23 cellular contexts compared by ENCODE assay signal in genomic region chr3:127254001-127254400, GRCh38. TPM values are rescaled to one million over a fixed set of nuclear protein-coding genes. Genes with fewer than 3 reads are reported as not detected.
DNase-seq lines count a peak whose midpoint lies in the region; ATAC-seq and TF ChIP-seq lines count a peak whose summit lies in the region.
"Had no signal": no experiment of that assay in that cellular context is flagged by ENCODE, and none has a peak within 500 bp of the region (broad histone marks: within the 10 kb centered on the region; RNA-seq: fewer than 3 reads in every experiment).

No MANE protein-coding gene starts in this region.

- no peak overlapping the region for H4K91ac ChIP-seq in trophoblast cell (ENCODE audit: low read depth, low read length)

- H2AK5ac ChIP-seq in trophoblast cell (ENCODE audit: low read length): no peak overlapping the region

- H3K27me3 ChIP-seq in lung (ENCODE audit: control insufficient read depth, insufficient read depth) (no peaks in the 10 kb centered on the region), trophoblast cell (ENCODE audit: insufficient read depth, low read length) (no peaks in the 10 kb centered on the region)
- H3K27me3 ChIP-seq: BE2C had no signal

- no peaks in the 10 kb centered on the region for H3K9me3 ChIP-seq in lung (ENCODE audit: control insufficient read depth in 2 of 2, insufficient read depth in 1 of 2, low read length in 1 of 2)
- H3K9me3 ChIP-seq in trophoblast cell (ENCODE audit: insufficient read depth, low read depth, low read length): peaks cover 26% of the 10 kb centered on the region
- H3K9me3 ChIP-seq: BE2C had no signal

- no peak overlapping the region for H3K4me2 ChIP-seq in trophoblast cell (ENCODE audit: low read length)
- H3K4me2 ChIP-seq: GM23338 had no signal

- H3K4me1 Mint-ChIP-seq in brain: peaks cover 27% of the 10 kb centered on the region
- H3K4me1 Mint-ChIP-seq in T-helper 2 cell treated with Interferon-gamma antibody and Interleukin-4, amounts not matched to agents 5 μg/mL and 100 μg/mL, for 36 hours (ENCODE audit: low read depth): no peaks in the 10 kb centered on the region
- H3K4me1 Mint-ChIP-seq: CD14-positive monocyte; CD8-positive, alpha-beta memory T cell; GM23338; H9 had no signal

- H3K4me3 Mint-ChIP-seq in brain: peak overlapping the region in 1 of 5 experiments; percentile 15
- H3K4me3 Mint-ChIP-seq in T-helper 2 cell treated with Interferon-gamma antibody and Interleukin-4, amounts not matched to agents 5 μg/mL and 100 μg/mL, for 36 hours: no peak overlapping the region
- H3K4me3 Mint-ChIP-seq: CD14-positive monocyte; CD8-positive, alpha-beta memory T cell; GM23338; H9 had no signal

- peaks cover 0 to 3% of the 10 kb centered on the region in 2 donors for H3K4me1 ChIP-seq in lung (ENCODE audit: control insufficient read depth in 2 of 2, insufficient read depth in 2 of 2, low read length in 2 of 2)
- no peaks in the 10 kb centered on the region for H3K4me1 ChIP-seq in trophoblast cell (ENCODE audit: control insufficient read depth in 1 of 2, insufficient read depth in 2 of 2, low read length in 2 of 2)

- H3K27ac ChIP-seq in lung (ENCODE audit: low read depth in 1 of 2, low read length in 1 of 2) (no peak overlapping the region), trophoblast cell (ENCODE audit: low read depth, low read length) (no peak overlapping the region)

- peak overlapping the region in 3 of 5 experiments; percentile 37 to 89 (median 83) for H3K27ac Mint-ChIP-seq in brain
- H3K27ac Mint-ChIP-seq in T-helper 2 cell treated with Interferon-gamma antibody and Interleukin-4, amounts not matched to agents 5 μg/mL and 100 μg/mL, for 36 hours: no peak overlapping the region
- H3K27ac Mint-ChIP-seq: CD8-positive, alpha-beta memory T cell; GM23338; H9 had no signal

- H3K4me3 ChIP-seq in lung (no peak overlapping the region), trophoblast cell (ENCODE audit: low read depth, low read length) (no peak overlapping the region)
- H3K4me3 ChIP-seq: GM23338, MG63 had no signal

- H4K8ac ChIP-seq in trophoblast cell (ENCODE audit: low read depth, low read length): no peak overlapping the region

- no peak overlapping the region for H2AFZ ChIP-seq in trophoblast cell (ENCODE audit: insufficient read depth, low read length, poor library complexity)
- H2AFZ ChIP-seq: GM23338 had no signal

- TF ChIP-seq CTCF in brain (conservative IDR thresholded peaks at IDR 0.05) (no peak), lung (IDR thresholded peaks at IDR 0.05; ENCODE audit: control extremely low read depth, extremely low read depth) (no peak)

- no peak overlapping the region for H2BK12ac ChIP-seq in trophoblast cell (ENCODE audit: low read length)

- no peak overlapping the region for H3K4ac ChIP-seq in trophoblast cell (ENCODE audit: low read depth, low read length)

- H3K27me3 Mint-ChIP-seq in brain: peaks cover 4% of the 10 kb centered on the region
- H3K27me3 Mint-ChIP-seq in T-helper 2 cell treated with Interferon-gamma antibody and Interleukin-4, amounts not matched to agents 5 μg/mL and 100 μg/mL, for 36 hours (ENCODE audit: low read depth): no peaks in the 10 kb centered on the region

- no peak overlapping the region for H3K14ac ChIP-seq in trophoblast cell (ENCODE audit: low read length)

- H3K79me1 ChIP-seq in trophoblast cell (ENCODE audit: low read length): no peaks in the 10 kb centered on the region

- H3K9ac ChIP-seq in trophoblast cell (ENCODE audit: low read length): no peak overlapping the region

- no peak overlapping the region for H4K12ac ChIP-seq in trophoblast cell (ENCODE audit: low read depth, low read length)

- H3K9me3 Mint-ChIP-seq in brain: peaks cover 6 to 11% (median 9%) of the 10 kb centered on the region in 5 experiments
- peaks cover 13% of the 10 kb centered on the region for H3K9me3 Mint-ChIP-seq in T-helper 2 cell treated with Interferon-gamma antibody and Interleukin-4, amounts not matched to agents 5 μg/mL and 100 μg/mL, for 36 hours

- peak overlapping the region; percentile 37 for H3K23ac ChIP-seq in trophoblast cell (ENCODE audit: low read length)

- DNase-seq in NCI-H345 (lab: John Stamatoyannopoulos, UW) (peak; percentile 20), NCI-H345 treated with DMSO at 0.1 percent for 48 hours (lab: John Stamatoyannopoulos, UW; ENCODE audit: unreplicated experiment) (no peak), lung (ENCODE audit: low spot score) (peak; percentile 24), trophoblast cell (no peak), T1000 (lab: John Stamatoyannopoulos, UW) (no peak), COR-L47 (lab: John Stamatoyannopoulos, UW) (no peak)
- no peak for DNase-seq in T-helper 2 cell treated with Interferon-gamma antibody and Interleukin-4, amounts not matched to agents 5 μg/mL and 100 μg/mL, for 36 hours (ENCODE audit: low spot score)
- DNase-seq: CD8-positive, alpha-beta memory T cell; DMS79 treated with DMSO at 0.1 percent for 48 hours; GF-D8; H9; KG1; MG63; NCI-H1105 treated with DMSO at 0.1 percent for 48 hours; NCI-H2081 treated with DMSO at 0.1 percent for 48 hours; NCI-H2171; NCI-H226; NCI-H774 had no signal

- no peak for ATAC-seq in lung (ENCODE audit: insufficient read depth, low FRiP score)
- ATAC-seq: GM23338 had no signal

- no peaks in the 10 kb centered on the region for H3K79me2 ChIP-seq in trophoblast cell (ENCODE audit: control insufficient read depth, insufficient read depth, low read length, poor library complexity)

- H3K36me3 ChIP-seq in lung (ENCODE audit: control insufficient read depth in 2 of 2, insufficient read depth in 2 of 2, low read length in 2 of 2) (no peaks in the 10 kb centered on the region), trophoblast cell (ENCODE audit: control insufficient read depth in 1 of 2, insufficient read depth in 2 of 2, low read length in 2 of 2) (no peaks in the 10 kb centered on the region)
- H3K36me3 ChIP-seq: BE2C, MG63 had no signal

- H2BK5ac ChIP-seq in trophoblast cell (ENCODE audit: low read depth, low read length, poor library complexity): no peak overlapping the region

- H3K18ac ChIP-seq in trophoblast cell (ENCODE audit: low read length): no peak overlapping the region

- no peaks in the 10 kb centered on the region for H3K36me3 Mint-ChIP-seq in brain
- H3K36me3 Mint-ChIP-seq in T-helper 2 cell treated with Interferon-gamma antibody and Interleukin-4, amounts not matched to agents 5 μg/mL and 100 μg/mL, for 36 hours (ENCODE audit: low read depth): no peaks in the 10 kb centered on the region
- H3K36me3 Mint-ChIP-seq: CD14-positive monocyte; CD8-positive, alpha-beta memory T cell had no signal

- 65 to 68% methylated on average over 6 of the region's 6 CpGs for WGBS in lung, 2 donors
- no CpG with 5 or more reads among the region's 6 CpGs for WGBS in trophoblast cell (ENCODE audit: extremely low coverage, insufficient coverage, insufficient read length)

- H2BK120ac ChIP-seq in trophoblast cell (ENCODE audit: insufficient read depth, low read length, poor library complexity): no peak overlapping the region

RNA-seq across cellular contexts. Expression of gene PRR20G, which starts 33.8 kb away (rescaled TPM):
- polyA plus RNA-seq in brain (ENCODE audit: insufficient read depth, low read depth, low replicate concordance) (not detected), lung (under 1 TPM in 1 of 2 donors, not detected in 1; 0.05 TPM)
- not detected for total RNA-seq in lung
- polyA plus RNA-seq in trophoblast cell (2013): 0.04 TPM in 1 of 2 replicates, not detected in the other
- total RNA-seq: Calu3; CD8-positive, alpha-beta memory T cell; GM23338 had no signal
- polyA plus RNA-seq: CD14-positive monocyte; CD8-positive, alpha-beta memory T cell had no signal

Comparison
In these comparisons a context has a peak if more than half of its experiments do, and no peak if none do; other contexts are left out.
1. DNase-seq: peak in NCI-H345 (single experiment) and lung (single experiment); none in NCI-H345 treated with DMSO at 0.1 percent for 48 hours (single experiment), trophoblast cell (0 of 2), T1000 (single experiment), COR-L47 (single experiment) and T-helper 2 cell treated with Interferon-gamma antibody and Interleukin-4, amounts not matched to agents 5 μg/mL and 100 μg/mL, for 36 hours (single experiment).